Comparison of ENCODE assay signal across 16 cellular contexts in genomic region chr7:151366872-151367207, GRCh38. TPM values are rescaled to one million over a fixed set of nuclear protein-coding genes. Genes with fewer than 3 reads are reported as not detected.
DNase-seq lines count a peak whose midpoint lies in the region; ATAC-seq and TF ChIP-seq lines count a peak whose summit lies in the region.
"Had no signal": no experiment of that assay in that cellular context is flagged by ENCODE, and none has a peak within 500 bp of the region (broad histone marks: within the 10 kb centered on the region; RNA-seq: fewer than 3 reads in every experiment).

No MANE protein-coding gene starts in this region.

- TF ChIP-seq POLR2A in body of pancreas (IDR thresholded peaks at IDR 0.05), result no peak

- H3K27ac Mint-ChIP-seq in immature natural killer cell, result peak overlapping the region in 1 of 6 donors; percentile 15

- no peaks in the 10 kb centered on the region for H3K9me3 Mint-ChIP-seq in immature natural killer cell

- DNase-seq in EL (peak; percentile 66), body of pancreas (peak in 1 of 4 donors; percentile 46), hepatic stellate cell (ENCODE audit: low spot score) (peak; percentile 45), smooth muscle cell (lab: John Stamatoyannopoulos, UW; ENCODE audit: unreplicated experiment) (no peak), NCI-H1417 (lab: John Stamatoyannopoulos, UW) (no peak), immature natural killer cell (no peak)
- no peak for DNase-seq in activated naive CD4-positive, alpha-beta T cell treated with anti-CD3 and anti-CD28 coated beads, Interleukin-2, amount 50 U/mL, for 16 hours
- DNase-seq: activated CD4-positive, alpha-beta T cell treated with anti-CD3 and anti-CD28 coated beads, Interleukin-2, amount 50 U/mL, for 48 hours; activated effector memory CD4-positive, alpha-beta T cell treated with Interleukin-2 at 50 U/mL for 16 hours; cerebellar nuclear complex; NCI-H2107; stimulated activated CD4-positive, alpha-beta T cell treated with anti-CD3 and anti-CD28 coated beads, Interleukin-15, amount 100 ng/mL, for 24 hours; T-helper 17 cell had no signal

- H3K4me2 ChIP-seq in smooth muscle cell, result peak overlapping the region; percentile 65

- no peaks in the 10 kb centered on the region for H4K20me1 ChIP-seq in smooth muscle cell (ENCODE audit: low read depth)

- 65 to 78% methylated on average over 5 of the region's 5 CpGs for WGBS in body of pancreas, 2 donors
- 48% methylated on average over 5 of the region's 5 CpGs for WGBS in smooth muscle cell (ENCODE audit: low lambda C conversion rate)

- no peak overlapping the region for H2AFZ ChIP-seq in smooth muscle cell (ENCODE audit: low read depth)

- peaks cover 12% of the 10 kb centered on the region for H3F3A ChIP-seq in smooth muscle cell (ENCODE audit: low read depth)

- H3K4me3 Mint-ChIP-seq in immature natural killer cell, result no peak overlapping the region
- H3K4me3 Mint-ChIP-seq: T-helper 17 cell had no signal

- H3K36me3 Mint-ChIP-seq in immature natural killer cell, result peaks cover 17 to 34% (median 19%) of the 10 kb centered on the region in 3 donors

- ATAC-seq in body of pancreas (peak; percentile 51), HG02642 (IDR thresholded peaks at IDR 0.05; ENCODE audit: poor library complexity, unreplicated experiment) (no peak)
- ATAC-seq: esophagus mucosa, T-helper 17 cell had no signal

- H3K4me3 ChIP-seq in body of pancreas (no peak overlapping the region), smooth muscle cell (no peak overlapping the region)

- TF ChIP-seq CTCF in body of pancreas (IDR thresholded peaks at IDR 0.05), result no peak
- TF ChIP-seq CTCF in smooth muscle cell (IDR thresholded peaks at IDR 0.05; ENCODE audit: borderline replicate concordance, insufficient read depth, poor library complexity, severe bottlenecking), result no peak

- H3K9me3 ChIP-seq in body of pancreas, result no peaks in the 10 kb centered on the region
- no peaks in the 10 kb centered on the region for H3K9me3 ChIP-seq in smooth muscle cell (replicated peaks; ENCODE audit: low read depth)
- H3K9me3 ChIP-seq: neutrophil had no signal

- no peaks in the 10 kb centered on the region for H3K27me3 ChIP-seq in body of pancreas
- H3K27me3 ChIP-seq in smooth muscle cell (ENCODE audit: low read depth), result no peaks in the 10 kb centered on the region
- H3K27me3 ChIP-seq: neutrophil had no signal

- peaks cover 12 to 22% of the 10 kb centered on the region in 2 donors for H3K4me1 Mint-ChIP-seq in immature natural killer cell

- intact Hi-C loops in body of pancreas (cut with DNase I), result loop anchor here (5.0 kb wide), 1 partner anchor 80 kb away; no protein-coding TSS in a partner anchor

- H3K79me2 ChIP-seq in smooth muscle cell (ENCODE audit: low read depth), result no peaks in the 10 kb centered on the region

- no peak overlapping the region for H3K9ac ChIP-seq in smooth muscle cell (ENCODE audit: low read depth)

- H3K27ac ChIP-seq in body of pancreas (no peak overlapping the region), smooth muscle cell (ENCODE audit: low read depth) (peak overlapping the region; percentile 52)
- H3K27ac ChIP-seq: neutrophil had no signal

- peaks cover 4 to 7% of the 10 kb centered on the region in 2 donors for H3K36me3 ChIP-seq in body of pancreas (replicated peaks in 1 of 2; ENCODE audit: insufficient read depth in 1 of 2, low read depth in 2 of 2)
- H3K36me3 ChIP-seq in smooth muscle cell (ENCODE audit: low read depth), result peaks cover 17% of the 10 kb centered on the region

- no peaks in the 10 kb centered on the region for H3K27me3 Mint-ChIP-seq in immature natural killer cell (ENCODE audit: low read depth in 3 of 3)
- H3K27me3 Mint-ChIP-seq: T-helper 17 cell had no signal

- H3K4me1 ChIP-seq in body of pancreas (peaks cover 7% of the 10 kb centered on the region), smooth muscle cell (ENCODE audit: low read depth) (no peaks in the 10 kb centered on the region)

RNA-seq across cellular contexts. Expression of gene NUB1, which starts 25.2 kb away (rescaled TPM):
- total RNA-seq in body of pancreas (10 to 100 TPM; 36.8 to 43.8 TPM), smooth muscle cell (34.7 and 36.9 TPM in 2 replicates)
- polyA plus RNA-seq in smooth muscle cell (27.7 and 28.5 TPM in 2 replicates), immature natural killer cell (10 to 100 TPM; 49.8 to 85.4 (median 77.4) TPM)

RNA-seq across cellular contexts. Expression of gene WDR86, which starts 43.0 kb away (rescaled TPM):
- 10 to 100 TPM in 1 of 2 donors, 1 to 10 TPM in 1; 3.9 to 11.2 TPM for total RNA-seq in body of pancreas
- total RNA-seq in smooth muscle cell, result 1.3 and 5.6 TPM in 2 replicates
- polyA plus RNA-seq in smooth muscle cell, result 4.1 and 8.3 TPM in 2 replicates
- 1 to 10 TPM in 2 of 3 donors, under 1 TPM in 1; 0.75 to 2.2 (median 2.2) TPM for polyA plus RNA-seq in immature natural killer cell

Comparison
In these comparisons a context has a peak if more than half of its experiments do, and no peak if none do; other contexts are left out.
1. DNase-seq: peak in EL (single experiment) and hepatic stellate cell (single experiment); none in smooth muscle cell (single experiment), NCI-H1417 (0 of 3), immature natural killer cell (0 of 3) and activated naive CD4-positive, alpha-beta T cell treated with anti-CD3 and anti-CD28 coated beads, Interleukin-2, amount 50 U/mL, for 16 hours (single experiment).